10 cellular contexts compared by ENCODE assay signal in genomic region chr5:135246605-135246922, GRCh38.
DNase-seq lines count a peak whose midpoint lies in the region; ATAC-seq, FAIRE-seq and TF ChIP-seq lines count a peak whose summit lies in the region.
"Had no signal": no experiment of that assay in that cellular context is flagged by ENCODE, and none has a peak within 500 bp of the region (broad histone marks: within the 10 kb centered on the region; RNA-seq: fewer than 3 reads in every experiment).

No MANE protein-coding gene starts in this region.

- peak overlapping the region; percentile 44 for H2BK15ac ChIP-seq in mesenchymal stem cell (ENCODE audit: low read depth, poor library complexity, severe bottlenecking)

- peak overlapping the region; percentile 74 for H4K8ac ChIP-seq in mesenchymal stem cell (ENCODE audit: low read length)

- no peaks in the 10 kb centered on the region for H3K27me3 ChIP-seq in MG63
- no peaks in the 10 kb centered on the region for H3K27me3 ChIP-seq in K562 (ENCODE audit: control insufficient read depth in 2 of 2, insufficient read depth in 2 of 2, low read length in 2 of 2)
- no peaks in the 10 kb centered on the region for H3K27me3 ChIP-seq in mesenchymal stem cell (ENCODE audit: control insufficient read depth in 1 of 2, insufficient read depth in 1 of 2, low read length in 2 of 2)

- no peak overlapping the region for H2AK5ac ChIP-seq in mesenchymal stem cell (ENCODE audit: low read length, severe bottlenecking)

- DNase-seq in MG63 (peak; percentile 77), K562 (ENCODE audit: extremely low read depth in 1 of 4, low spot score in 3 of 4) (no peak), mesenchymal stem cell (no peak), superior temporal gyrus (ENCODE audit: extremely low spot score) (peak; percentile 21)
- DNase-seq: activated naive CD4-positive, alpha-beta T cell; KG1 had no signal

- BruUV-seq in K562 (replicated peaks; lab: Mats Ljungman, UMichigan): no TSS peak

- H3K4me1 ChIP-seq in K562 (replicated peaks in 1 of 2; ENCODE audit: control insufficient read depth in 2 of 2, insufficient read depth in 2 of 2, low read length in 2 of 2) (peaks cover 40 to 42% of the 10 kb centered on the region in 2 experiments), mesenchymal stem cell (ENCODE audit: control insufficient read depth, insufficient read depth, low read depth, low read length) (peaks cover 29% of the 10 kb centered on the region)

- H3K9me3 ChIP-seq in MG63: no peaks in the 10 kb centered on the region
- peaks cover 1% of the 10 kb centered on the region; the same call in 1 of the 2 replicates for H3K9me3 ChIP-seq in K562 (replicated peaks; ENCODE audit: control insufficient read depth, insufficient read depth, low read depth, low read length)
- no peaks in the 10 kb centered on the region for H3K9me3 ChIP-seq in mesenchymal stem cell (ENCODE audit: control insufficient read depth, low read length)

- H3K9ac ChIP-seq in K562 (ENCODE audit: insufficient read depth in 1 of 2, low read depth in 2 of 2, low read length in 2 of 2) (no peak overlapping the region), mesenchymal stem cell (ENCODE audit: low read length) (peak overlapping the region; percentile 41)

- peak overlapping the region; percentile 50 to 81 for H3K18ac ChIP-seq in mesenchymal stem cell (ENCODE audit: low read depth in 1 of 2, low read length in 2 of 2)

- WGBS in K562 (ENCODE audit: insufficient coverage, low coverage, missing lambda C conversion rate): 27% methylated on average over 5 of the region's 5 CpGs
- 51% methylated on average over 5 of the region's 5 CpGs for WGBS in mesenchymal stem cell

- CTCF ChIA-PET in K562 (lab: Yijun Ruan, JAX; ENCODE audit: low intra/inter-chr PET ratio): interaction anchor here (0.6 kb wide), 1 partner anchor 81 kb away, joined by 3 read pairs; no protein-coding TSS in a partner anchor

- H2AFZ ChIP-seq in K562 (ENCODE audit: low read depth, low read length) (no peak overlapping the region), mesenchymal stem cell (ENCODE audit: low read depth, low read length) (no peak overlapping the region)

- no peaks in the 10 kb centered on the region for H3K79me1 ChIP-seq in mesenchymal stem cell (replicated peaks; ENCODE audit: low read length, poor library complexity, severe bottlenecking)

- intact Hi-C loops in K562 (cut with micrococcal nuclease): no loop called here

- TF ChIP-seq EP300 in K562 (IDR thresholded peaks at IDR 0.05; ENCODE audit: low read length): no peak

- H3K4me3 ChIP-seq in MG63: no peak overlapping the region
- no peak overlapping the region for H3K4me3 ChIP-seq in K562
- H3K4me3 ChIP-seq in mesenchymal stem cell (ENCODE audit: insufficient read depth in 1 of 2, low read depth in 1 of 2, low read length in 2 of 2): peak overlapping the region in 1 of 2 experiments; percentile 6

- peak overlapping the region; percentile 86 to 89 for H2BK12ac ChIP-seq in mesenchymal stem cell (ENCODE audit: low read length in 2 of 2)

- H3K9me1 ChIP-seq in K562 (ENCODE audit: control insufficient read depth, insufficient read depth, low read length): no peaks in the 10 kb centered on the region

- H3K36me3 ChIP-seq in MG63 (no peaks in the 10 kb centered on the region), K562 (ENCODE audit: control insufficient read depth, insufficient read depth, low read length) (no peaks in the 10 kb centered on the region), mesenchymal stem cell (ENCODE audit: control insufficient read depth in 1 of 2, insufficient read depth in 2 of 2, low read depth in 1 of 2, low read length in 2 of 2) (no peaks in the 10 kb centered on the region)

- H3K27ac ChIP-seq in K562 (ENCODE audit: extremely low read depth, low read depth, low read length) (peak overlapping the region; percentile 37; the same call in 1 of the 3 replicates), mesenchymal stem cell (ENCODE audit: low read length, poor library complexity, severe bottlenecking) (peak overlapping the region; percentile 58)

- no peak overlapping the region for H3K14ac ChIP-seq in mesenchymal stem cell (ENCODE audit: low read length in 2 of 2)

- H3K4me2 ChIP-seq in K562 (ENCODE audit: insufficient read depth, low read length): peak overlapping the region; percentile 30
- H3K4me2 ChIP-seq in mesenchymal stem cell (ENCODE audit: low read length, poor library complexity, severe bottlenecking): peak overlapping the region; percentile 24

- TF ChIP-seq CTCF in K562 (IDR thresholded peaks at IDR 0.05 in 2 of 3, conservative IDR thresholded peaks at IDR 0.05 in 1 of 3; ENCODE audit: insufficient read depth in 2 of 3, low read depth in 1 of 3, low read length in 3 of 3): no peak

- peak overlapping the region in 1 of 2 experiments; percentile 4 for H3K23ac ChIP-seq in mesenchymal stem cell (ENCODE audit: low read length in 2 of 2)

- no peak overlapping the region for H2BK120ac ChIP-seq in mesenchymal stem cell (ENCODE audit: low read depth, low read length)

- H2BK5ac ChIP-seq in mesenchymal stem cell (ENCODE audit: low read depth, low read length, poor library complexity, severe bottlenecking): peak overlapping the region; percentile 22

- POLR2A ChIA-PET in K562 (lab: Yijun Ruan, JAX): interaction anchor here (0.6 to 2.5 kb wide), 10 partner anchors 8 to 490 kb away, joined by 3 to 8 read pairs (median 3); no protein-coding TSS in a partner anchor

- FAIRE-seq in K562 (lab: Jason Lieb, UNC): no peak

- H3K4ac ChIP-seq in mesenchymal stem cell (ENCODE audit: low read depth in 1 of 2, low read length in 2 of 2): peak overlapping the region; percentile 27 to 75

- peak overlapping the region; percentile 94 for H4K91ac ChIP-seq in mesenchymal stem cell (ENCODE audit: low read length)

- no peak for TF ChIP-seq RAD21 in K562 (CRISPR knock-in tag; conservative IDR thresholded peaks at IDR 0.05 in 1 of 2, IDR thresholded peaks at IDR 0.05 in 1 of 2)

- TF ChIP-seq POLR2A in K562 (conservative IDR thresholded peaks at IDR 0.05): no peak

- no peaks in the 10 kb centered on the region for H3K79me2 ChIP-seq in K562 (ENCODE audit: control insufficient read depth, insufficient read depth, low read length)

- peaks cover 19% of the 10 kb centered on the region for H4K20me1 ChIP-seq in K562 (replicated peaks; ENCODE audit: control insufficient read depth, insufficient read depth, low read length)

- in situ Hi-C loops in K562 (cut with MboI): no loop called here

- peak; percentile 12; the same call in 2 of the 3 replicates for ATAC-seq in K562
- ATAC-seq in GM18502 (IDR thresholded peaks at IDR 0.05; ENCODE audit: poor library complexity, unreplicated experiment): no peak
- no peak for ATAC-seq in HG02642 (IDR thresholded peaks at IDR 0.05; ENCODE audit: poor library complexity, unreplicated experiment)
- ATAC-seq in HG03095 (IDR thresholded peaks at IDR 0.05; ENCODE audit: unreplicated experiment): no peak
- ATAC-seq: T-cell had no signal

TF ChIP-seq in K562, 482 proteins besides CTCF, POLR2A, EP300 and RAD21:
- TF ChIP-seq NFRKB (IDR thresholded peaks at IDR 0.05; ENCODE audit: low read depth) (0 out of 2 replicates have a peak, but pooled peaks have one; percentile 6), MYC (IDR thresholded peaks at IDR 0.05; ENCODE audit: low read depth, low read length) (no peak), MYC (CRISPR knock-in tag; IDR thresholded peaks at IDR 0.05; ENCODE audit: borderline replicate concordance, low read depth) (no peak)

Comparison
In these comparisons a context has a peak if more than half of its experiments do, and no peak if none do; other contexts are left out.
1. DNase-seq: peak in MG63 (single experiment) and superior temporal gyrus (single experiment); none in K562 (0 of 4) and mesenchymal stem cell (single experiment).